Comparison of ENCODE assay signal across 19 cellular contexts in the genomic region with DNA sequence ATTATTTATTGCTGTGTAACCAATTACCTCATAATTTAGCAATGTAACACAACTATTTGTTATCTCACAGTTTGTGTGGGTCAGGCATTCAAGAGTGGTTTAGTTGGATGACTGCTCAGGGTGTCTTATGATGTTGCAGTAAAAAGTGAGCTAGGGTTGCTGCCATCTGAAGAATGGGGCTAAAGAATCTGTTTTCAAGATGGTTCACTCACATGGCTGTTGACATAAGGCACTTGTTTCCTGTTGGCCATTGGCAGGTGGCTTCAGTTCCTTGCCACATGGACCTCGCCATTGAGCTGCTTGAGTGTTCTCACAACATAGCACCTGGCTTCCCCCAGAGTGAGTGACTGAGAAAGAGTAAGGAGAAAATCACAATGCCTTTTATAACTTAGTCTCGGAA.
DNase-seq lines count a peak whose midpoint lies in the region; ATAC-seq and TF ChIP-seq lines count a peak whose summit lies in the region.
"Had no signal": no experiment of that assay in that cellular context is flagged by ENCODE, and none has a peak within 500 bp of the region (broad histone marks: within the 10 kb centered on the region; RNA-seq: fewer than 3 reads in every experiment).

No MANE protein-coding gene starts in this region.

- H3K4me1 ChIP-seq in upper lobe of left lung = peaks cover 0 to 4% (median 0%) of the 10 kb centered on the region in 4 donors

- H3K27ac ChIP-seq in upper lobe of left lung = no peak overlapping the region
- H3K27ac ChIP-seq: epithelial cell of prostate, neutrophil had no signal

- peak; percentile 76 for DNase-seq in DMS53 (lab: John Stamatoyannopoulos, UW)
- peak; percentile 5 for DNase-seq in OCI-M1 (lab: John Stamatoyannopoulos, UW)
- DNase-seq in glomerular visceral epithelial cell (ENCODE audit: extremely low spot score) = peak; percentile 8
- no peak for DNase-seq in upper lobe of left lung
- DNase-seq: activated CD4-positive, alpha-beta memory T cell treated with anti-CD3 and anti-CD28 coated beads for 36 hours; amniotic stem cell; GOT3; kidney; mucosa of descending colon; NCI-H2171 treated with DMSO at 0.1 percent for 48 hours; stimulated activated CD4-positive, alpha-beta T cell treated with anti-CD3 and anti-CD28 coated beads, Interleukin-4, amount 100 ng/mL, for 1 hour; stimulated activated CD8-positive, alpha-beta memory T cell treated with anti-CD3 and anti-CD28 coated beads, Interleukin-4, amount 100 ng/mL, for 48 hours had no signal

- H3K9me3 ChIP-seq in upper lobe of left lung = peaks cover 0 to 3% (median 0%) of the 10 kb centered on the region in 4 donors
- H3K9me3 ChIP-seq: mucosa of descending colon, neutrophil had no signal

- H3K4me3 ChIP-seq in upper lobe of left lung = no peak overlapping the region
- H3K4me3 ChIP-seq: mucosa of descending colon had no signal

- no peak for TF ChIP-seq CTCF in upper lobe of left lung (IDR thresholded peaks at IDR 0.05)

- no peak for TF ChIP-seq POLR2A in upper lobe of left lung (IDR thresholded peaks at IDR 0.05)

- no peak for TF ChIP-seq EP300 in upper lobe of left lung (IDR thresholded peaks at IDR 0.05)

- H3K36me3 ChIP-seq in upper lobe of left lung = no peaks in the 10 kb centered on the region
- H3K36me3 ChIP-seq: neutrophil had no signal

- WGBS in upper lobe of left lung, 2 donors = 55 to 57% methylated on average over 2 of the region's 2 CpGs

- H3K27me3 ChIP-seq in upper lobe of left lung = no peaks in the 10 kb centered on the region
- H3K27me3 ChIP-seq: neutrophil had no signal

- ATAC-seq in GM18498 (IDR thresholded peaks at IDR 0.05; ENCODE audit: unreplicated experiment) (peak; percentile 78), upper lobe of left lung (ENCODE audit: low FRiP score in 2 of 2) (no peak), HG03175 (IDR thresholded peaks at IDR 0.05; ENCODE audit: unreplicated experiment) (no peak), HG03354 (IDR thresholded peaks at IDR 0.05; ENCODE audit: poor library complexity, severe bottlenecking, unreplicated experiment) (no peak), HG02610 (IDR thresholded peaks at IDR 0.05; ENCODE audit: unreplicated experiment) (no peak)
- ATAC-seq: mucosa of descending colon, sciatic nerve had no signal

Comparison
In these comparisons a context has a peak if more than half of its experiments do, and no peak if none do; other contexts are left out.
1. DNase-seq: peak in DMS53 (single experiment), OCI-M1 (single experiment) and glomerular visceral epithelial cell (single experiment); none in upper lobe of left lung (0 of 2).